In genomic region chr7:135977020-135977741, GRCh38 we compare ENCODE assay signal across 1 cellular context.
TF ChIP-seq lines count a peak whose summit lies in the region.

TSS of gene MTPN (minus strand) at chr7:135977359. CDS start at chr7:135977100, 259 bp downstream.

TF ChIP-seq in HepG2, 621 proteins besides CTCF, POLR2A, EP300 and RAD21 (continued from another document and continues in another):
- TF ChIP-seq ZNF687 (CRISPR knock-in tag; IDR thresholded peaks at IDR 0.05) (peak; percentile 85), ZNF800 (CRISPR knock-in tag; IDR thresholded peaks at IDR 0.05) (no peak), ZSCAN5A (CRISPR knock-in tag; IDR thresholded peaks at IDR 0.05; ENCODE audit: borderline replicate concordance) (no peak), ATF2 (CRISPR knock-in tag; IDR thresholded peaks at IDR 0.05) (peak; percentile 52; the same call in 1 of the 2 replicates), ZBTB4 (CRISPR knock-in tag; IDR thresholded peaks at IDR 0.05; ENCODE audit: borderline replicate concordance) (no peak), ZNF326 (CRISPR knock-in tag; IDR thresholded peaks at IDR 0.05; ENCODE audit: borderline replicate concordance) (no peak), DR1 (CRISPR knock-in tag; IDR thresholded peaks at IDR 0.05) (no peak), SSRP1 (CRISPR knock-in tag; IDR thresholded peaks at IDR 0.05) (no peak), ZBTB14 (CRISPR knock-in tag; IDR thresholded peaks at IDR 0.05) (no peak), SALL2 (CRISPR knock-in tag; IDR thresholded peaks at IDR 0.05) (peak; percentile 90), POLR2G (IDR thresholded peaks at IDR 0.05; ENCODE audit: low read depth, low read length) (peak; percentile 79), BCL3 (CRISPR knock-in tag; IDR thresholded peaks at IDR 0.05) (0 out of 2 replicates have a peak, but pooled peaks have one; percentile 60), CREM (IDR thresholded peaks at IDR 0.05) (peak; percentile 47; the same call in 1 of the 2 replicates), CREM (CRISPR knock-in tag; IDR thresholded peaks at IDR 0.05) (no peak), CENPBD1 (CRISPR knock-in tag; IDR thresholded peaks at IDR 0.05; ENCODE audit: borderline replicate concordance, low read depth) (no peak), MXD3 (CRISPR knock-in tag; IDR thresholded peaks at IDR 0.05) (peak; percentile 70; the same call in 1 of the 2 replicates), ATF1 (CRISPR knock-in tag; IDR thresholded peaks at IDR 0.05) (no peak), TOE1 (CRISPR knock-in tag; IDR thresholded peaks at IDR 0.05) (no peak), ATF7-NPFF (CRISPR knock-in tag; IDR thresholded peaks at IDR 0.05; ENCODE audit: low read depth) (no peak), JDP2 (CRISPR knock-in tag; IDR thresholded peaks at IDR 0.05; ENCODE audit: borderline replicate concordance) (no peak), CBFB (CRISPR knock-in tag; IDR thresholded peaks at IDR 0.05) (no peak), BRF2 (CRISPR knock-in tag; IDR thresholded peaks at IDR 0.05) (no peak), SNRNP70 (IDR thresholded peaks at IDR 0.05; ENCODE audit: low read depth, low read length) (no peak), PAWR (CRISPR knock-in tag; IDR thresholded peaks at IDR 0.05; ENCODE audit: borderline replicate concordance) (no peak), CBX1 (IDR thresholded peaks at IDR 0.05; ENCODE audit: low read depth) (peak; percentile 52), SMYD3 (CRISPR knock-in tag; IDR thresholded peaks at IDR 0.05) (no peak), ZNF205 (CRISPR knock-in tag; IDR thresholded peaks at IDR 0.05) (no peak), RAD51 (IDR thresholded peaks at IDR 0.05; ENCODE audit: borderline replicate concordance) (no peak), AHDC1 (CRISPR knock-in tag; IDR thresholded peaks at IDR 0.05; ENCODE audit: borderline replicate concordance) (no peak), HNRNPL (IDR thresholded peaks at IDR 0.05; ENCODE audit: low read depth, low read length) (no peak), MED13 (CRISPR knock-in tag; IDR thresholded peaks at IDR 0.05) (peak; percentile 64; the same call in 1 of the 2 replicates), TMF1 (CRISPR knock-in tag; IDR thresholded peaks at IDR 0.05; ENCODE audit: low read depth) (0 out of 2 replicates have a peak, but pooled peaks have one; percentile 65), RARA (CRISPR knock-in tag; IDR thresholded peaks at IDR 0.05) (0 out of 2 replicates have a peak, but pooled peaks have one; percentile 3), MXI1 (IDR thresholded peaks at IDR 0.05; ENCODE audit: borderline replicate concordance, low read depth, low read length) (peak; percentile 10; the same call in 1 of the 3 replicates), PHF20 (CRISPR knock-in tag; IDR thresholded peaks at IDR 0.05) (peak; percentile 93)
